10 cellular contexts compared by ENCODE assay signal in the genomic region with DNA sequence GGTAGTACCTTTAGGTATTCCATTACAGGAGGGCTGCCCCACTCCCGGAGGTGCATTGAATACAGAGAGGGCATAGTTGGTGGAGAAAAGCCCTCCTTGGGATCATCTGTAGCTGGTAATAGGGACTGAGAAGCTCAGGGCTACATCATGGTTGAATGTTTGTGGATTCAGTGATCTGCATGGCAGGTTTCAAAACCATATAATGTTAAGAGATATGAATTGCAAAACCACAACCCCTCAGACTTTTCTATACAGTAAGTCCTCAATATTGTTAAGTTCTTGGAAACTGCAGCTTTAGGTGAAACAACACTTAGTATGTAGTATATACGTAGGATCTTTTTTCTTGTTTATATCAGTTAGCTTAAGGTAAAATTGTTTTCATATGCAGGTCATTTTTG. TPM values are rescaled to one million over a fixed set of nuclear protein-coding genes. Genes with fewer than 3 reads are reported as not detected.
DNase-seq lines count a peak whose midpoint lies in the region; ATAC-seq and TF ChIP-seq lines count a peak whose summit lies in the region.
"Had no signal": no experiment of that assay in that cellular context is flagged by ENCODE, and none has a peak within 500 bp of the region (broad histone marks: within the 10 kb centered on the region; RNA-seq: fewer than 3 reads in every experiment).

No MANE protein-coding gene starts in this region.

- H3K4me3 ChIP-seq in CD8-positive, alpha-beta T cell (ENCODE audit: low read depth, low read length): no peak overlapping the region
- no peak overlapping the region for H3K4me3 ChIP-seq in CD8-positive, alpha-beta memory T cell (ENCODE audit: low read length)
- H3K4me3 ChIP-seq: uterus had no signal

- H3K36me3 ChIP-seq in CD8-positive, alpha-beta T cell (ENCODE audit: insufficient read depth, low read length): no peaks in the 10 kb centered on the region
- H3K36me3 ChIP-seq in CD8-positive, alpha-beta memory T cell (ENCODE audit: insufficient read depth, low read length): no peaks in the 10 kb centered on the region
- H3K36me3 ChIP-seq: uterus had no signal

- intact Hi-C loops in CD8-positive, alpha-beta T cell (cut with DNase I, micrococcal nuclease): no loop called here

- TF ChIP-seq CTCF in foreskin keratinocyte (conservative IDR thresholded peaks at IDR 0.05): no peak
- TF ChIP-seq CTCF in CD8-positive, alpha-beta T cell (IDR thresholded peaks at IDR 0.05): no peak

- peaks cover 28% of the 10 kb centered on the region for H3K4me1 ChIP-seq in foreskin keratinocyte
- peaks cover 11% of the 10 kb centered on the region for H3K4me1 ChIP-seq in CD8-positive, alpha-beta T cell (ENCODE audit: insufficient read depth, low read length)
- no peaks in the 10 kb centered on the region for H3K4me1 ChIP-seq in CD8-positive, alpha-beta memory T cell (ENCODE audit: insufficient read depth, low read length)
- H3K4me1 ChIP-seq: uterus had no signal

- peaks cover 70% of the 10 kb centered on the region for H3K4me1 Mint-ChIP-seq in CD8-positive, alpha-beta T cell (ENCODE audit: low read depth)
- H3K4me1 Mint-ChIP-seq in CD8-positive, alpha-beta memory T cell: peaks cover 58 to 79% (median 74%) of the 10 kb centered on the region in 3 donors

- H3K27ac Mint-ChIP-seq in CD8-positive, alpha-beta T cell: no peak overlapping the region
- peak overlapping the region in 3 of 8 donors; percentile 6 to 61 (median 19) for H3K27ac Mint-ChIP-seq in CD8-positive, alpha-beta memory T cell

- ATAC-seq in GM18520 (IDR thresholded peaks at IDR 0.05; ENCODE audit: unreplicated experiment) (peak; percentile 21), GM21526 (IDR thresholded peaks at IDR 0.05; ENCODE audit: low FRiP score, unreplicated experiment) (peak; percentile 28), HG03354 (IDR thresholded peaks at IDR 0.05; ENCODE audit: poor library complexity, severe bottlenecking, unreplicated experiment) (peak; percentile 55), foreskin keratinocyte (no peak)
- ATAC-seq in CD8-positive, alpha-beta T cell: no peak

- POLR2A ChIA-PET in CD8-positive, alpha-beta T cell (lab: Charles Lee): no interaction called here
- POLR2A ChIA-PET in CD8-positive, alpha-beta memory T cell (lab: Charles Lee): no interaction called here

- no peaks in the 10 kb centered on the region for H3K9me3 ChIP-seq in CD8-positive, alpha-beta T cell (ENCODE audit: low read length)
- no peaks in the 10 kb centered on the region for H3K9me3 ChIP-seq in CD8-positive, alpha-beta memory T cell (ENCODE audit: low read length)
- H3K9me3 ChIP-seq: uterus had no signal

- no peaks in the 10 kb centered on the region for H3K9me3 Mint-ChIP-seq in CD8-positive, alpha-beta T cell
- no peaks in the 10 kb centered on the region for H3K9me3 Mint-ChIP-seq in CD8-positive, alpha-beta memory T cell

- H3K27ac ChIP-seq in foreskin keratinocyte: peak overlapping the region; percentile 7
- no peak overlapping the region for H3K27ac ChIP-seq in CD8-positive, alpha-beta T cell (ENCODE audit: low read depth, low read length)
- H3K27ac ChIP-seq in CD8-positive, alpha-beta memory T cell (ENCODE audit: low read depth, low read length): no peak overlapping the region

- peaks cover 19% of the 10 kb centered on the region for H3K36me3 Mint-ChIP-seq in CD8-positive, alpha-beta T cell
- H3K36me3 Mint-ChIP-seq in CD8-positive, alpha-beta memory T cell: peaks cover 8 to 18% (median 11%) of the 10 kb centered on the region in 3 donors

- CTCF ChIA-PET in CD8-positive, alpha-beta T cell (lab: Charles Lee): no interaction called here
- CTCF ChIA-PET in CD8-positive, alpha-beta memory T cell (lab: Charles Lee): interaction anchor here (0.8 kb wide), 1 partner anchor 33 kb away, joined by 3 read pairs; no protein-coding TSS in a partner anchor

- no peaks in the 10 kb centered on the region for H3K27me3 Mint-ChIP-seq in CD8-positive, alpha-beta T cell (ENCODE audit: low read depth)
- H3K27me3 Mint-ChIP-seq in CD8-positive, alpha-beta memory T cell: no peaks in the 10 kb centered on the region

- DNase-seq in foreskin keratinocyte (no peak), NCI-H2029 treated with DMSO at 0.1 percent for 48 hours (lab: John Stamatoyannopoulos, UW) (no peak), RKO (ENCODE audit: low spot score) (no peak)
- DNase-seq in CD8-positive, alpha-beta T cell: no peak
- DNase-seq in CD8-positive, alpha-beta memory T cell: no peak
- DNase-seq: uterus had no signal

- H3K27me3 ChIP-seq in foreskin keratinocyte: no peaks in the 10 kb centered on the region
- H3K27me3 ChIP-seq in CD8-positive, alpha-beta T cell (ENCODE audit: insufficient read depth, low read length): no peaks in the 10 kb centered on the region
- no peaks in the 10 kb centered on the region for H3K27me3 ChIP-seq in CD8-positive, alpha-beta memory T cell (ENCODE audit: insufficient read depth, low read length, poor library complexity, severe bottlenecking)
- H3K27me3 ChIP-seq: uterus had no signal

- H3K4me3 Mint-ChIP-seq in CD8-positive, alpha-beta T cell: no peak overlapping the region
- H3K4me3 Mint-ChIP-seq in CD8-positive, alpha-beta memory T cell: no peak overlapping the region
- H3K4me3 Mint-ChIP-seq: mesothelial cell of epicardium had no signal

RNA-seq across cellular contexts. Expression of a gene that starts 11.3 kb away (rescaled TPM):
- 40.9 and 50.0 TPM in 2 replicates for total RNA-seq in foreskin keratinocyte
- polyA plus RNA-seq in foreskin keratinocyte: 2.0 and 2.2 TPM in 2 replicates
- 10 to 100 TPM; 73.6 to 78.9 TPM for total RNA-seq in CD8-positive, alpha-beta T cell
- 10 to 100 TPM; 26.9 to 32.1 TPM for total RNA-seq in CD8-positive, alpha-beta memory T cell
- 50.1 TPM for polyA plus RNA-seq in CD8-positive, alpha-beta memory T cell

Comparison
In these comparisons a context has a peak if more than half of its experiments do, and no peak if none do; other contexts are left out.
1. ATAC-seq: peak in GM18520 (single experiment), GM21526 (single experiment) and HG03354 (single experiment); none in foreskin keratinocyte (single experiment) and CD8-positive, alpha-beta T cell (single experiment).